Comparison of ENCODE assay signal across 1 cellular context in genomic region chr6:53544500-53545308, GRCh38.
TF ChIP-seq lines count a peak whose summit lies in the region.

Gene GCLC (minus strand): TSS chr6:53545101. CDS start chr6:53544645, 456 bp downstream.

TF ChIP-seq in A549, 52 proteins besides CTCF, POLR2A, EP300 and RAD21 (continued from another document):
- TF ChIP-seq BCL3 (IDR thresholded peaks at IDR 0.05), result no peak; the same call in 2 of the 3 replicates
- TF ChIP-seq HDAC2 (IDR thresholded peaks at IDR 0.05), result no peak
- no peak for TF ChIP-seq ESRRA (IDR thresholded peaks at IDR 0.05; ENCODE audit: borderline replicate concordance, low read length)
- no peak for TF ChIP-seq HOXA7 (CRISPR knock-in tag; IDR thresholded peaks at IDR 0.05)
- no peak for TF ChIP-seq ATOH8 (CRISPR knock-in tag; IDR thresholded peaks at IDR 0.05; ENCODE audit: low read depth)
- peak; percentile 40; the same call in 1 of the 2 replicates for TF ChIP-seq PHF8 (IDR thresholded peaks at IDR 0.05; ENCODE audit: borderline replicate concordance, low read depth)
- TF ChIP-seq ZFP36 (IDR thresholded peaks at IDR 0.05; ENCODE audit: borderline replicate concordance, partially characterized antibody), result no peak
- no peak for TF ChIP-seq PBX3 (IDR thresholded peaks at IDR 0.05)
- TF ChIP-seq REST (IDR thresholded peaks at IDR 0.05), result peak; percentile 79
- TF ChIP-seq POLR2AphosphoS2 (conservative IDR thresholded peaks at IDR 0.05; ENCODE audit: low read length), result no peak
- no peak; the same call in 1 of the 2 replicates for TF ChIP-seq HOXB5 (CRISPR knock-in tag; IDR thresholded peaks at IDR 0.05)
- no peak for TF ChIP-seq RNF2 (IDR thresholded peaks at IDR 0.05; ENCODE audit: borderline replicate concordance, low read depth)
- TF ChIP-seq HMGXB4 (CRISPR knock-in tag; IDR thresholded peaks at IDR 0.05; ENCODE audit: borderline replicate concordance), result no peak; the same call in 1 of the 2 replicates
- TF ChIP-seq CHD2 (IDR thresholded peaks at IDR 0.05; ENCODE audit: low read length, partially characterized antibody), result peak; percentile 79
- no peak for TF ChIP-seq CBX8 (IDR thresholded peaks at IDR 0.05)
- TF ChIP-seq BHLHE40 (IDR thresholded peaks at IDR 0.05; ENCODE audit: low read depth, low read length), result no peak
- no peak for TF ChIP-seq JUNB (IDR thresholded peaks at IDR 0.05)
